Comparison of ENCODE assay signal across 1 cellular context in the genomic region with DNA sequence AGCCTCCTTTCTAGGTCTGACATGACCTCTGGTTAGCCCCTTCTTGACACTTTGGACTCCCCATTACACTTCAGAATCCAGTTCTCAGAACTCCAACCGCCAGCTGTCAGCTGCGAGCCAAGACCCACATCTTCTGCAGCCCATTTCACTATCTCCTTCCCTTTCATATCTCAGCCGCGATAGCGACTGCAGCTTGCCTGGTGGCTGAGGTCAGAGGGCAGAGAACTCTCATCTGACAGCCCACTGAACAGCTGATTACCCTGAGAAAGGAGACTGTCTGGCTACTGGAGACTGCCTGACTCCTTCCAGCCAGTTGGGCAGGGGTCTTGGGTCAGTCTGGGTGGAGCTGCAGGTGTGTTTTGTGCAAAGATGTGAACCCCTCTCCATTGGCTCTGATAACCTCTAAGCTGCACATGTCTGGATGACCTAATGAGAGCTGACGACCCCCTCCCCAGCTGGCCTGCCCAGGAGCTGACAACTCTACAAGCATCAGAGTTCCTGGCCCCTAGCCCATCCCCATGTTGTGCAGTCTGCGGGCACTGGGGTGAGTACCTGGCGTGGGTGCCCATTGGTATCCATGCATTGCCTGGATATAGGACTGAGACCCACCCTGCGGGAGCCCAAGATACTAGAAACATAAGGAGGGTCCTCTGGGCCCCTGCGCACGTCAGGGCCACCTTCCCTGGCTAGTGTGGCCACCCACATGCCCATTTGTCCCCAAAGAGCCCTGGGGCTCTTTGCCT.
A peak's percentile ranks its signal among the peaks of the same experiment; 100 is the strongest.
TF ChIP-seq lines count a peak whose summit lies in the region.

No MANE protein-coding gene starts in this region.

TF ChIP-seq in K562, 482 proteins besides CTCF, POLR2A, EP300 and RAD21 (continued from another document):
- TF ChIP-seq, protein P1, sequence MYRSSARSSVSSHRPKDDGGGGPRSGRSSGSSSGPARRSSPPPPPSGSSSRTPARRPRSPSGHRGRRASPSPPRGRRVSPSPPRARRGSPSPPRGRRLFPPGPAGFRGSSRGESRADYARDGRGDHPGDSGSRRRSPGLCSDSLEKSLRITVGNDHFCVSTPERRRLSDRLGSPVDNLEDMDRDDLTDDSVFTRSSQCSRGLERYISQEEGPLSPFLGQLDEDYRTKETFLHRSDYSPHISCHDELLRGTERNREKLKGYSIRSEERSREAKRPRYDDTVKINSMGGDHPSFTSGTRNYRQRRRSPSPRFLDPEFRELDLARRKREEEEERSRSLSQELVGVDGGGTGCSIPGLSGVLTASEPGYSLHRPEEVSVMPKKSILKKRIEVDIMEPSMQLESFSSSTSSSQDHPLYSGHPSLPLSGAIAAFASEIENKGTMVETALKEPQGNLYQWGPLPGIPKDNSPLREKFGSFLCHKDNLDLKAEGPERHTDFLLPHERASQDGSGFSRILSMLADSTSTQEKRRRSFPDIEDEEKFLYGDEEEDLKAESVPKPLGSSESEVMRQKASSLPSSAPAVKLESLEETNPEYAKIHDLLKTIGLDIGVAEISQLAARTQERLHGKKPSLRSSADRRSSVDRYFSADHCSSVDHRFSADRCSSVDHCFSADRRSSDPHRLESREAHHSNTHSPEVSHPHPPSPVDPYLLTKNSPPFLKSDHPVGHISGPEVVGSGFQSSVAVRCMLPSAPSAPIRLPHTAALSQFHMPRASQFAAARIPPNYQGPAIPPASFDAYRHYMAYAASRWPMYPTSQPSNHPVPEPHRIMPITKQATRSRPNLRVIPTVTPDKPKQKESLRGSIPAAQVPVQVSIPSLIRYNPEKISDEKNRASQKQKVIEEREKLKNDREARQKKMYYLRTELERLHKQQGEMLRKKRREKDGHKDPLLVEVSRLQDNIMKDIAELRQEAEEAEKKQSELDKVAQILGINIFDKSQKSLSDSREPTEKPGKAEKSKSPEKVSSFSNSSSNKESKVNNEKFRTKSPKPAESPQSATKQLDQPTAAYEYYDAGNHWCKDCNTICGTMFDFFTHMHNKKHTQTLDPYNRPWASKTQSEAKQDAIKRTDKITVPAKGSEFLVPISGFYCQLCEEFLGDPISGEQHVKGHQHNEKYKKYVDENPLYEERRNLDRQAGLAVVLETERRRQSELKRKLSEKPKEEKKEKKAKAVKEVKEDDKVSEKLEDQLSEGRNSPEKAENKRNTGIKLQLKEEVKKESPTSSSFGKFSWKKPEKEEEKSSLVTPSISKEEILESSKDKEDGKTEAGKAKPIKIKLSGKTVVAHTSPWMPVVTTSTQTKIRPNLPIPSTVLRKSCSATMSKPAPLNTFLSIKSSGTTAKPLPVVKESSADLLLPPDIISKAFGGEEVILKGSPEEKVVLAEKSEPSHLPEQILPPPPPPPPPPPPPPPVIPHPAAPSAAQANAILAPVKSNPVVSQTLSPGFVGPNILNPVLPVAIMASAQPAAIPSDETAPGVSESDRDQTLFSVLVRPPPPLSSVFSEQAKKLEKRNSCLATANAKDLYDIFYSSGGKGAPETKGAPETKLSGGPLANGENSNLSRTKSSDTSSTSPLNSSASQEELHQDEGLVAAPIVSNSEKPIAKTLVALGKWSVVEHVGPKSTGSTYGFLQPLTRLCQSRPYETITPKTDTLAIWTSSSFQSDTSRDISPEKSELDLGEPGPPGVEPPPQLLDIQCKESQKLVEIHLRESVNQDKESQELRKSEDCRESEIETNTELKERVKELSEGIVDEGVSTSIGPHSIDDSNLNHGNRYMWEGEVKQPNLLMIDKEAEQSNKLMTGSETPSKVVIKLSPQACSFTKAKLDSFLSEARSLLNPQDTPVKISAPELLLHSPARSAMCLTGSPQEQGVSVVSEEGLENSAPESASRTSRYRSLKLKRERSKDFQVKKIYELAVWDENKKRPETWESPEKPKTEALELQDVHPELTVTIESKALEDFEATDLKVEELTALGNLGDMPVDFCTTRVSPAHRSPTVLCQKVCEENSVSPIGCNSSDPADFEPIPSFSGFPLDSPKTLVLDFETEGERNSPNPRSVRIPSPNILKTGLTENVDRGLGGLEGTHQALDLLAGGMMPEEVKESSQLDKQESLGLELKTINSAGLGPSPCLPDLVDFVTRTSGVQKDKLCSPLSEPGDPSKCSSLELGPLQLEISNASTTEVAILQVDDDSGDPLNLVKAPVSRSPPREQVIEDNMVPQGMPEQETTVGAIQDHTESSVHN (IDR thresholded peaks at IDR 0.05; ENCODE audit: borderline replicate concordance in 1 of 2, low read depth in 1 of 2): 0 out of 4 replicates have a peak, but pooled peaks of 1 of the 2 experiments have one; percentile 31
- TF ChIP-seq CBX3 (IDR thresholded peaks at IDR 0.05; ENCODE audit: borderline replicate concordance in 1 of 2, low read length in 2 of 2) (no peak), CBFA2T3 (IDR thresholded peaks at IDR 0.05) (peak; percentile 81), MIER1 (IDR thresholded peaks at IDR 0.05; ENCODE audit: low read depth) (no peak)
